9 cellular contexts compared by ENCODE assay signal in genomic region chr3:149534671-149535394, GRCh38.
A peak's percentile ranks its signal among the peaks of the same experiment; 100 is the strongest.
DNase-seq lines count a peak whose midpoint lies in the region; ATAC-seq lines count a peak whose summit lies in the region.
"Had no signal": no experiment of that assay in that cellular context is flagged by ENCODE, and none has a peak within 500 bp of the region (broad histone marks: within the 10 kb centered on the region; RNA-seq: fewer than 3 reads in every experiment).

No MANE protein-coding gene starts in this region.

- no peaks in the 10 kb centered on the region for H3K36me3 Mint-ChIP-seq in stimulated activated naive B cell treated with anti-CD40 and anti-IgM and Interleukin-4, amounts not matched to agents 10 μg/mL and 1 μg/mL and 100 μg/mL, for 72 hours

- H3K36me3 ChIP-seq in SK-N-MC (ENCODE audit: insufficient read depth, low read length) (no peaks in the 10 kb centered on the region), stomach smooth muscle (ENCODE audit: control insufficient read depth in 2 of 2, insufficient read depth in 2 of 2, low read length in 2 of 2) (no peaks in the 10 kb centered on the region)

- no peaks in the 10 kb centered on the region for H3K27me3 ChIP-seq in stomach smooth muscle (ENCODE audit: control insufficient read depth in 1 of 2, insufficient read depth in 2 of 2, low read length in 2 of 2)

- H3K4me1 Mint-ChIP-seq in stimulated activated naive B cell treated with anti-CD40 and anti-IgM and Interleukin-4, amounts not matched to agents 10 μg/mL and 1 μg/mL and 100 μg/mL, for 72 hours: peaks cover 5 to 9% of the 10 kb centered on the region in 2 donors

- peak overlapping the region; percentile 52; the same call in 1 of the 2 replicates for H3K27ac ChIP-seq in SK-N-MC
- peak overlapping the region; percentile 73 for H3K27ac ChIP-seq in stomach smooth muscle (ENCODE audit: low read length)

- no peak overlapping the region for H3K4me3 Mint-ChIP-seq in stimulated activated naive B cell treated with anti-CD40 and anti-IgM and Interleukin-4, amounts not matched to agents 10 μg/mL and 1 μg/mL and 100 μg/mL, for 72 hours

- intact Hi-C loops in left ventricle myocardium superior (cut with micrococcal nuclease): loop anchor here (5.0 to 10.0 kb wide), 2 partner anchors 120 to 182 kb away; partner anchors contain the start of gene WWTR1

- H3K4me3 ChIP-seq in SK-N-MC: peak overlapping the region; percentile 53
- peak overlapping the region; percentile 33 to 35 for H3K4me3 ChIP-seq in stomach smooth muscle (ENCODE audit: low read length in 2 of 2)

- DNase-seq in LHCN-M2 (ENCODE audit: low read depth) (peak; percentile 85), SK-N-MC (ENCODE audit: low read depth, low spot score) (no peak), left ventricle myocardium superior (peak; percentile 43), OCI-M2 (lab: John Stamatoyannopoulos, UW; ENCODE audit: unreplicated experiment) (no peak)
- no peak for DNase-seq in stimulated activated naive CD4-positive, alpha-beta T cell (lab: John Stamatoyannopoulos, UW)
- DNase-seq in stimulated activated naive B cell treated with anti-CD40 and anti-IgM and Interleukin-4, amounts not matched to agents 10 μg/mL and 1 μg/mL and 100 μg/mL, for 72 hours: no peak
- no peak for DNase-seq in stimulated activated CD4-positive, alpha-beta T cell treated with anti-CD3 and anti-CD28 coated beads, Interleukin-12 subunit alpha, Interleukin-12 subunit beta, amount 100 ng/mL, for 4 hours
- DNase-seq: erythroblast had no signal

- peak; percentile 63 for ATAC-seq in left ventricle myocardium superior
- no peak for ATAC-seq in stimulated activated naive B cell treated with anti-CD40 and anti-IgM and Interleukin-4, amounts not matched to agents 10 μg/mL and 1 μg/mL and 100 μg/mL, for 72 hours (replicated peaks)

- H3K27me3 Mint-ChIP-seq in stimulated activated naive B cell treated with anti-CD40 and anti-IgM and Interleukin-4, amounts not matched to agents 10 μg/mL and 1 μg/mL and 100 μg/mL, for 72 hours: no peaks in the 10 kb centered on the region

- H3K4me1 ChIP-seq in stomach smooth muscle (ENCODE audit: control insufficient read depth, insufficient read depth, low read length): peaks cover 47% of the 10 kb centered on the region

- H3K9me3 Mint-ChIP-seq in stimulated activated naive B cell treated with anti-CD40 and anti-IgM and Interleukin-4, amounts not matched to agents 10 μg/mL and 1 μg/mL and 100 μg/mL, for 72 hours: no peaks in the 10 kb centered on the region

- H3K9ac ChIP-seq in SK-N-MC (ENCODE audit: insufficient read length) (peak overlapping the region; percentile 25), stomach smooth muscle (ENCODE audit: low read length in 2 of 2) (peak overlapping the region in 1 of 2 donors; percentile 32)

- H3K9me3 ChIP-seq in SK-N-MC (ENCODE audit: low read depth, low read length): no peaks in the 10 kb centered on the region
- H3K9me3 ChIP-seq in stomach smooth muscle (ENCODE audit: control insufficient read depth in 2 of 2, low read length in 2 of 2): no peaks in the 10 kb centered on the region

- no peak overlapping the region for H3K27ac Mint-ChIP-seq in stimulated activated naive B cell treated with anti-CD40 and anti-IgM and Interleukin-4, amounts not matched to agents 10 μg/mL and 1 μg/mL and 100 μg/mL, for 72 hours

Comparison
In these comparisons a context has a peak if more than half of its experiments do, and no peak if none do; other contexts are left out.
1. DNase-seq: peak in LHCN-M2 (single experiment) and left ventricle myocardium superior (single experiment); none in SK-N-MC (single experiment), stimulated activated naive CD4-positive, alpha-beta T cell (0 of 6), stimulated activated naive B cell treated with anti-CD40 and anti-IgM and Interleukin-4, amounts not matched to agents 10 μg/mL and 1 μg/mL and 100 μg/mL, for 72 hours (single experiment), stimulated activated CD4-positive, alpha-beta T cell treated with anti-CD3 and anti-CD28 coated beads, Interleukin-12 subunit alpha, Interleukin-12 subunit beta, amount 100 ng/mL, for 4 hours (single experiment) and OCI-M2 (single experiment).